ENCODE assay signal across 17 cellular contexts in the genomic region with DNA sequence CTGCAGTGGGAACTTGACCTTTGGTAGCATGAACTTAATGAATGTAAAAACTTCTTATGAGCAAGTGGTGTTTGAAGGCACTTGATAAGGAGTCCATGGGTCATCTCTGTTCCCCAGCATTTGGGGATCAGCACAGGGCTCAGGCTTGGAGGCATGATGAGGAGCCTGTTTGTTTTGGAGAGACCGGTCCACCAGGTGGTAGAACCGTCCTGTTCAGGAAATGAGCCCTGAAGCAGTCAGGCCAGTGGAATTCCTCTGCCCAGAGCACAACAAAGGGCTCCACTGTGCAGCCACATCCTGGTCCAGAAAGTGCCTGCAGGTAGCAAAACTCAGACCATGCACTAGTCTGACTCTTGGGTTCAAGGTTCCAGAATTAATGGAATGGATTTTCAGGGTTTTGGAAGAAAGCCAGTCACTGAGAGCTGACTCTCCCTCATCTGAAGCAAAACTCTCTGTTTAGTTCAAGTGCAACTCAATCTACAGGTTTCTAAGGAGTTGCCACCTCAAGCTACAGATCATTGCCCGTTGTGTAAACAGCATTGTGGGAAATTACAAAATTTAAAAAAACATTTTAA. TPM values are rescaled to one million over a fixed set of nuclear protein-coding genes. Genes with fewer than 3 reads are reported as not detected.
DNase-seq lines count a peak whose midpoint lies in the region; ATAC-seq, FAIRE-seq and TF ChIP-seq lines count a peak whose summit lies in the region.
"Had no signal": no experiment of that assay in that cellular context is flagged by ENCODE, and none has a peak within 500 bp of the region (broad histone marks: within the 10 kb centered on the region; RNA-seq: fewer than 3 reads in every experiment).

No MANE protein-coding gene starts in this region.

- intact Hi-C loops in left lung (cut with DNase I) = no loop called here

- H3K4me3 ChIP-seq in choroid plexus epithelial cell (ENCODE audit: low read depth, low read length) = no peak overlapping the region
- H3K4me3 ChIP-seq in left lung = no peak overlapping the region
- H3K4me3 ChIP-seq: A549, neural progenitor cell had no signal

- DNase-seq in CD1c-positive myeloid dendritic cell (ENCODE audit: extremely low spot score) = peak; percentile 16
- peak; percentile 36 for DNase-seq in MV-4-11 (lab: John Stamatoyannopoulos, UW)
- peak; percentile 59 for DNase-seq in choroid plexus epithelial cell (ENCODE audit: low read depth)
- no peak for DNase-seq in left lung
- DNase-seq in GM13976 (ENCODE audit: low spot score) = no peak
- DNase-seq in D721Med (ENCODE audit: insufficient read length, low spot score) = no peak
- no peak for DNase-seq in hippocampal formation (lab: John Stamatoyannopoulos, UW)
- DNase-seq: activated CD4-positive, alpha-beta memory T cell treated with anti-CD3 and anti-CD28 coated beads, Interleukin-2, amount 10 ng/mL, durations not matched to agents 7 days and 5 days; activated effector memory CD4-positive, alpha-beta T cell treated with anti-CD3 and anti-CD28 coated beads, Interleukin-2, amount 50 U/mL, for 16 hours; central memory CD4-positive, alpha-beta T cell; DMS153; HCEC 1CT; NCI-H2081 had no signal

- ATAC-seq in left lung (peak; percentile 71), HG03280 (IDR thresholded peaks at IDR 0.05; ENCODE audit: unreplicated experiment) (no peak)

- in situ Hi-C loops in GM13976 (cut with MboI; ENCODE audit: low sequenced_read_pairs, unreplicated experiment) = no loop called here

- no peaks in the 10 kb centered on the region for H3K36me3 ChIP-seq in left lung
- H3K36me3 ChIP-seq: neural progenitor cell had no signal

- peaks cover 6 to 7% of the 10 kb centered on the region in 2 donors for H3K4me1 ChIP-seq in left lung
- H3K4me1 ChIP-seq: neural progenitor cell had no signal

- H3K9me3 ChIP-seq in left lung = no peaks in the 10 kb centered on the region
- H3K9me3 ChIP-seq: A549 had no signal

- peak; percentile 51 for TF ChIP-seq CTCF in choroid plexus epithelial cell (conservative IDR thresholded peaks at IDR 0.05; ENCODE audit: low read depth, low read length)
- TF ChIP-seq CTCF in left lung (IDR thresholded peaks at IDR 0.05) = no peak
- no peak for TF ChIP-seq CTCF in GM13976 (IDR thresholded peaks at IDR 0.05; ENCODE audit: borderline replicate concordance, control extremely low read depth, extremely low read depth, insufficient read depth, missing control alignments)
- no peak for TF ChIP-seq CTCF in D721Med (IDR thresholded peaks at IDR 0.05; ENCODE audit: insufficient read depth, missing control alignments)

- H3K27ac ChIP-seq in left lung = no peak overlapping the region
- H3K27ac ChIP-seq: A549, neural progenitor cell had no signal

- H3K27me3 ChIP-seq in left lung = no peaks in the 10 kb centered on the region
- H3K27me3 ChIP-seq: neural progenitor cell had no signal

- no peak for FAIRE-seq in D721Med (lab: Jason Lieb, UNC)
- FAIRE-seq: A549, GM12891 had no signal

RNA-seq across cellular contexts. Expression of gene ADGRF1, which starts 52.3 kb away (rescaled TPM):
- total RNA-seq in left lung = 10 to 100 TPM; 29.6 to 30.0 TPM
- total RNA-seq: activated CD4-positive, alpha-beta memory T cell treated with anti-CD3 and anti-CD28 coated beads, Interleukin-2, amount 10 ng/mL, durations not matched to agents 7 days and 5 days had no signal

Comparison
In these comparisons a context has a peak if more than half of its experiments do, and no peak if none do; other contexts are left out.
1. DNase-seq: peak in CD1c-positive myeloid dendritic cell (single experiment), MV-4-11 (single experiment) and choroid plexus epithelial cell (single experiment); none in left lung (0 of 2), GM13976 (single experiment), D721Med (single experiment) and hippocampal formation (0 of 2).